10 cellular contexts compared by ENCODE assay signal in genomic region chr10:103736763-103737162, GRCh38.
A peak's percentile ranks its signal among the peaks of the same experiment; 100 is the strongest.
DNase-seq lines count a peak whose midpoint lies in the region; ATAC-seq, FAIRE-seq and TF ChIP-seq lines count a peak whose summit lies in the region.
"Had no signal": no experiment of that assay in that cellular context is flagged by ENCODE, and none has a peak within 500 bp of the region (broad histone marks: within the 10 kb centered on the region; RNA-seq: fewer than 3 reads in every experiment).

No MANE protein-coding gene starts in this region.

- DNase-seq in stimulated activated CD4-positive, alpha-beta T cell treated with anti-CD3 and anti-CD28 coated beads, Interleukin-1b, Interleukin-23, amount 100 ng/mL, for 48 hours = peak; percentile 24
- no peak for DNase-seq in stimulated activated CD4-positive, alpha-beta T cell treated with anti-CD3 and anti-CD28 coated beads, Interleukin-4, amount 100 ng/mL, for 4 hours
- DNase-seq in NCI-H510A treated with DMSO at 0.1 percent for 48 hours (lab: John Stamatoyannopoulos, UW) = peak; percentile 83
- peak; percentile 95 for DNase-seq in endodermal cell
- peak; percentile 26 for DNase-seq in urothelium cell line (ENCODE audit: low spot score)
- DNase-seq in mesothelial cell of epicardium (ENCODE audit: low spot score in 2 of 2, unreplicated experiment in 2 of 2) = no peak
- no peak for DNase-seq in GM12892 (ENCODE audit: insufficient read length)
- DNase-seq in sciatic nerve (ENCODE audit: low spot score) = no peak
- DNase-seq: hippocampal formation had no signal

- no peaks in the 10 kb centered on the region for H3K36me3 ChIP-seq in endodermal cell (ENCODE audit: control insufficient read depth, insufficient read depth, low read length)

- H3K27ac ChIP-seq in endodermal cell (ENCODE audit: low read depth, low read length) = no peak overlapping the region
- H3K27ac ChIP-seq: PC-9 had no signal

- H3K9ac ChIP-seq in endodermal cell (ENCODE audit: extremely low read depth, low read length, poor library complexity, severe bottlenecking) = no peak overlapping the region

- H3K9me3 Mint-ChIP-seq in endodermal cell = no peaks in the 10 kb centered on the region
- H3K9me3 Mint-ChIP-seq in mesothelial cell of epicardium = no peaks in the 10 kb centered on the region

- no peaks in the 10 kb centered on the region for H3K27me3 ChIP-seq in endodermal cell (ENCODE audit: control insufficient read depth, insufficient read depth, low read length, poor library complexity, severe bottlenecking)

- H3K4me3 ChIP-seq in endodermal cell (ENCODE audit: low read length) = no peak overlapping the region
- H3K4me3 ChIP-seq: PC-9 had no signal

- H3K36me3 Mint-ChIP-seq in endodermal cell (ENCODE audit: low read depth) (peaks cover 8% of the 10 kb centered on the region), mesothelial cell of epicardium (no peaks in the 10 kb centered on the region)

- ATAC-seq in sciatic nerve = no peak

- FAIRE-seq in urothelium cell line (lab: Jason Lieb, UNC) = no peak
- no peak for FAIRE-seq in GM12892 (lab: Jason Lieb, UNC)

- TF ChIP-seq POLR2A in GM12892 (IDR thresholded peaks at IDR 0.05; ENCODE audit: low read depth, low read length) = no peak

- H3K4me1 ChIP-seq in endodermal cell (ENCODE audit: control insufficient read depth, insufficient read depth, low read length) = no peaks in the 10 kb centered on the region

- H3K27me3 Mint-ChIP-seq in endodermal cell (ENCODE audit: insufficient read depth) (no peaks in the 10 kb centered on the region), mesothelial cell of epicardium (ENCODE audit: low read depth) (no peaks in the 10 kb centered on the region)

- H3K4me1 Mint-ChIP-seq in endodermal cell = peaks cover 19% of the 10 kb centered on the region
- peaks cover 55% of the 10 kb centered on the region for H3K4me1 Mint-ChIP-seq in mesothelial cell of epicardium

- H3K27ac Mint-ChIP-seq in endodermal cell (no peak overlapping the region), mesothelial cell of epicardium (no peak overlapping the region)

- 44 to 81% methylated on average over 2 to 3 of the region's 3 CpGs for WGBS in endodermal cell (ENCODE audit: insufficient coverage in 1 of 2, insufficient read length in 1 of 2), 2 experiments

- H3K9me3 ChIP-seq in endodermal cell (ENCODE audit: control insufficient read depth, low read length) = no peaks in the 10 kb centered on the region

- intact Hi-C loops in sciatic nerve (cut with DNase I) = no loop called here

- TF ChIP-seq CTCF in endodermal cell (conservative IDR thresholded peaks at IDR 0.05) = peak; percentile 47
- no peak for TF ChIP-seq CTCF in mesothelial cell of epicardium (IDR thresholded peaks at IDR 0.05; ENCODE audit: unreplicated experiment)

- H3K4me3 Mint-ChIP-seq in endodermal cell = no peak overlapping the region
- H3K4me3 Mint-ChIP-seq in mesothelial cell of epicardium = no peak overlapping the region

Comparison
In these comparisons a context has a peak if more than half of its experiments do, and no peak if none do; other contexts are left out.
1. DNase-seq: peak in stimulated activated CD4-positive, alpha-beta T cell treated with anti-CD3 and anti-CD28 coated beads, Interleukin-1b, Interleukin-23, amount 100 ng/mL, for 48 hours (single experiment), NCI-H510A treated with DMSO at 0.1 percent for 48 hours (single experiment), endodermal cell (single experiment) and urothelium cell line (single experiment); none in stimulated activated CD4-positive, alpha-beta T cell treated with anti-CD3 and anti-CD28 coated beads, Interleukin-4, amount 100 ng/mL, for 4 hours (0 of 2), mesothelial cell of epicardium (0 of 2), GM12892 (single experiment) and sciatic nerve (single experiment).